ENCODE assay signal across 8 cellular contexts in genomic region chr2:53987336-53987921, GRCh38. TPM values are rescaled to one million over a fixed set of nuclear protein-coding genes. Genes with fewer than 3 reads are reported as not detected.
DNase-seq lines count a peak whose midpoint lies in the region; ATAC-seq and TF ChIP-seq lines count a peak whose summit lies in the region.

No MANE protein-coding gene starts in this region.

- H3K4ac ChIP-seq in IMR-90 (ENCODE audit: low read depth, low read length): no peak overlapping the region

- 0 out of 2 replicates have a peak, but pooled peaks cover 2% of the 10 kb centered on the region for H3K36me3 ChIP-seq in IMR-90 (ENCODE audit: control insufficient read depth, insufficient read depth, low read length)

- no peaks in the 10 kb centered on the region for H3K27me3 Mint-ChIP-seq in activated naive CD8-positive, alpha-beta T cell treated with anti-CD3 and anti-CD28 coated beads, Interleukin-2, amount 50 U/mL, for 24 hours

- H3K18ac ChIP-seq in IMR-90 (ENCODE audit: low read depth, low read length): no peak overlapping the region

- no peak overlapping the region for H4K5ac ChIP-seq in IMR-90 (ENCODE audit: low read depth, low read length)

- H3K4me1 Mint-ChIP-seq in activated naive CD8-positive, alpha-beta T cell treated with anti-CD3 and anti-CD28 coated beads, Interleukin-2, amount 50 U/mL, for 24 hours: peaks cover 19% of the 10 kb centered on the region

- no peak overlapping the region for H4K8ac ChIP-seq in IMR-90 (ENCODE audit: low read depth in 2 of 2, low read length in 2 of 2)

- H4K20me1 ChIP-seq in IMR-90 (ENCODE audit: insufficient read depth, low read length): peaks cover 2% of the 10 kb centered on the region; the same call in 1 of the 2 replicates

- no peak overlapping the region for H2AFZ ChIP-seq in IMR-90 (replicated peaks; ENCODE audit: low read length, poor library complexity)

- 0 out of 2 replicates have a peak, but pooled peaks cover 2% of the 10 kb centered on the region for H3K4me1 ChIP-seq in IMR-90 (ENCODE audit: control insufficient read depth, insufficient read depth, low read length)

- dilution Hi-C loops in IMR-90 (cut with HindIII; ENCODE audit: low sequenced_read_pairs, unreplicated experiment): no loop called here

- H3K36me3 Mint-ChIP-seq in activated naive CD8-positive, alpha-beta T cell treated with anti-CD3 and anti-CD28 coated beads, Interleukin-2, amount 50 U/mL, for 24 hours (ENCODE audit: low read depth): peaks cover 8% of the 10 kb centered on the region

- H2AK9ac ChIP-seq in IMR-90 (replicated peaks; ENCODE audit: low read depth, low read length, poor library complexity): no peak overlapping the region

- no peaks in the 10 kb centered on the region for H3K9me3 Mint-ChIP-seq in activated naive CD8-positive, alpha-beta T cell treated with anti-CD3 and anti-CD28 coated beads, Interleukin-2, amount 50 U/mL, for 24 hours

- TF ChIP-seq CTCF in IMR-90 (conservative IDR thresholded peaks at IDR 0.05; ENCODE audit: low read depth, low read length): no peak

- H3K14ac ChIP-seq in IMR-90 (replicated peaks; ENCODE audit: low read depth, low read length): no peak overlapping the region

- POLR2A ChIA-PET in IMR-90 (lab: Charles Lee; ENCODE audit: unreplicated experiment): interaction anchor here (0.6 kb wide), 1 partner anchor 791 kb away, joined by 3 read pairs; no protein-coding TSS in a partner anchor

- no peak overlapping the region for H2BK5ac ChIP-seq in IMR-90 (ENCODE audit: low read depth, low read length, poor library complexity, severe bottlenecking)

- no peak overlapping the region for H3K23ac ChIP-seq in IMR-90 (ENCODE audit: low read depth, low read length)

- H2AK5ac ChIP-seq in IMR-90 (ENCODE audit: low read depth, low read length): no peak overlapping the region

- H3K9me3 ChIP-seq in IMR-90 (ENCODE audit: control insufficient read depth, insufficient read depth, low read length): no peaks in the 10 kb centered on the region

- H3K9me1 ChIP-seq in IMR-90 (ENCODE audit: insufficient read depth, low read length): peaks cover 5% of the 10 kb centered on the region; the same call in 1 of the 2 replicates

- H2BK120ac ChIP-seq in IMR-90 (ENCODE audit: low read depth, low read length): no peak overlapping the region

- no peaks in the 10 kb centered on the region for H3K27me3 ChIP-seq in IMR-90 (ENCODE audit: control insufficient read depth, insufficient read depth, low read length)

- H3K79me1 ChIP-seq in IMR-90 (ENCODE audit: low read depth in 1 of 2, low read length in 2 of 2): peaks cover 6 to 14% of the 10 kb centered on the region in 2 experiments; a peak in 3 of 4 replicates

- DNase-seq in IMR-90: peak; percentile 82
- no peak for DNase-seq in activated naive CD8-positive, alpha-beta T cell treated with anti-CD3 and anti-CD28 coated beads, Interleukin-2, amount 50 U/mL, for 24 hours
- DNase-seq in midbrain (lab: John Stamatoyannopoulos, UW): peak; percentile 18
- DNase-seq in NCI-H2227 treated with DMSO at 0.1 percent for 48 hours (lab: John Stamatoyannopoulos, UW): no peak
- no peak for DNase-seq in activated T-cell treated with anti-CD3 and anti-CD28 coated beads, Interleukin-2, amount 50 U/mL, for 1 hour
- DNase-seq in central memory CD4-positive, alpha-beta T cell: no peak
- no peak for DNase-seq in SK-N-DZ (ENCODE audit: low spot score)

- no peak overlapping the region for H3K4me3 ChIP-seq in IMR-90 (ENCODE audit: insufficient read depth, low read depth, low read length)

- intact Hi-C loops in IMR-90 (cut with micrococcal nuclease): loop anchor here (5.0 kb wide), 1 partner anchor 90 kb away; no protein-coding TSS in a partner anchor

- CTCF ChIA-PET in IMR-90 (lab: Yijun Ruan, JAX): no interaction called here

- peak overlapping the region; percentile 14 for H3K27ac Mint-ChIP-seq in activated naive CD8-positive, alpha-beta T cell treated with anti-CD3 and anti-CD28 coated beads, Interleukin-2, amount 50 U/mL, for 24 hours

- H4K91ac ChIP-seq in IMR-90 (ENCODE audit: insufficient read depth, low read depth, low read length): no peak overlapping the region

- no peak overlapping the region for H3K9ac ChIP-seq in IMR-90 (ENCODE audit: low read depth, low read length)

- in situ Hi-C loops in IMR-90 (cut with MboI; ENCODE audit: low sequenced_read_pairs): no loop called here

- no peak overlapping the region for H3K27ac ChIP-seq in IMR-90 (ENCODE audit: insufficient read depth, low read length)

- no peak overlapping the region for H2BK15ac ChIP-seq in IMR-90 (ENCODE audit: low read depth, low read length)

- no peak overlapping the region for H3K56ac ChIP-seq in IMR-90 (ENCODE audit: extremely low read depth, insufficient read depth, low read length)

- H3K4me2 ChIP-seq in IMR-90 (ENCODE audit: low read depth, low read length): peak overlapping the region; percentile 42; the same call in 1 of the 2 replicates

- no peak for TF ChIP-seq RAD21 in IMR-90 (IDR thresholded peaks at IDR 0.05; ENCODE audit: low read length)

- no CpG with 5 or more reads among the region's 1 CpG for WGBS in IMR-90 (ENCODE audit: extremely low coverage in 2 of 2, insufficient read length in 1 of 2), 2 experiments

- H3K4me3 Mint-ChIP-seq in activated naive CD8-positive, alpha-beta T cell treated with anti-CD3 and anti-CD28 coated beads, Interleukin-2, amount 50 U/mL, for 24 hours: no peak overlapping the region

- no peak for TF ChIP-seq POLR2A in IMR-90 (IDR thresholded peaks at IDR 0.05; ENCODE audit: low read depth, low read length)

- no peak overlapping the region for H2BK20ac ChIP-seq in IMR-90 (ENCODE audit: low read depth, low read length)

- BruUV-seq in IMR-90 (replicated peaks; lab: Mats Ljungman, UMichigan): no TSS peak

- ATAC-seq in GM19324 (IDR thresholded peaks at IDR 0.05; ENCODE audit: low FRiP score, unreplicated experiment): peak; percentile 48
- peak; percentile 78 for ATAC-seq in IMR-90 (ENCODE audit: low read depth)
- ATAC-seq in activated naive CD8-positive, alpha-beta T cell treated with anti-CD3 and anti-CD28 coated beads, Interleukin-2, amount 50 U/mL, for 24 hours: no peak

TF ChIP-seq in IMR-90, 13 proteins besides CTCF, POLR2A, EP300 and RAD21:
- no peak for TF ChIP-seq ELK1 (IDR thresholded peaks at IDR 0.05; ENCODE audit: borderline replicate concordance, low read depth, low read length)
- 0 out of 2 replicates have a peak, but pooled peaks have one; percentile 14 for TF ChIP-seq CEBPB (IDR thresholded peaks at IDR 0.05; ENCODE audit: low read depth, low read length)
TF ChIP-seq in IMR-90: peak in this region for 1.

RNA-seq across cellular contexts. Expression of gene PSME4, which starts 16.6 kb away (rescaled TPM):
- 58.9 and 61.3 TPM in 2 replicates for total RNA-seq in IMR-90 (2012; rRNA removed)
- 20.3 and 28.2 TPM in 2 replicates for polyA plus RNA-seq in IMR-90 (2012; rRNA removed)
- 5.0 and 6.3 TPM in 2 replicates for polyA plus RNA-seq in IMR-90 (2012; cell fraction: cytosol; rRNA removed)
- polyA plus RNA-seq in IMR-90 (2012; cell fraction: nucleus; rRNA removed; ENCODE audit: low replicate concordance): 7.8 and 73.3 TPM in 2 replicates
- 42.3 and 43.1 TPM in 2 replicates for polyA plus RNA-seq in SK-N-DZ (2014; cell fraction: cytosol; rRNA removed)
- 41.5 and 41.7 TPM in 2 replicates for polyA plus RNA-seq in SK-N-DZ (2014; cell fraction: nucleus; rRNA removed)

Comparison
In these comparisons a context has a peak if more than half of its experiments do, and no peak if none do; other contexts are left out.
1. DNase-seq: peak in IMR-90 (single experiment) and midbrain (single experiment); none in activated naive CD8-positive, alpha-beta T cell treated with anti-CD3 and anti-CD28 coated beads, Interleukin-2, amount 50 U/mL, for 24 hours (single experiment), NCI-H2227 treated with DMSO at 0.1 percent for 48 hours (single experiment), activated T-cell treated with anti-CD3 and anti-CD28 coated beads, Interleukin-2, amount 50 U/mL, for 1 hour (single experiment), central memory CD4-positive, alpha-beta T cell (single experiment) and SK-N-DZ (single experiment).